Comparison of ENCODE assay signal across 1 cellular context in the genomic region with DNA sequence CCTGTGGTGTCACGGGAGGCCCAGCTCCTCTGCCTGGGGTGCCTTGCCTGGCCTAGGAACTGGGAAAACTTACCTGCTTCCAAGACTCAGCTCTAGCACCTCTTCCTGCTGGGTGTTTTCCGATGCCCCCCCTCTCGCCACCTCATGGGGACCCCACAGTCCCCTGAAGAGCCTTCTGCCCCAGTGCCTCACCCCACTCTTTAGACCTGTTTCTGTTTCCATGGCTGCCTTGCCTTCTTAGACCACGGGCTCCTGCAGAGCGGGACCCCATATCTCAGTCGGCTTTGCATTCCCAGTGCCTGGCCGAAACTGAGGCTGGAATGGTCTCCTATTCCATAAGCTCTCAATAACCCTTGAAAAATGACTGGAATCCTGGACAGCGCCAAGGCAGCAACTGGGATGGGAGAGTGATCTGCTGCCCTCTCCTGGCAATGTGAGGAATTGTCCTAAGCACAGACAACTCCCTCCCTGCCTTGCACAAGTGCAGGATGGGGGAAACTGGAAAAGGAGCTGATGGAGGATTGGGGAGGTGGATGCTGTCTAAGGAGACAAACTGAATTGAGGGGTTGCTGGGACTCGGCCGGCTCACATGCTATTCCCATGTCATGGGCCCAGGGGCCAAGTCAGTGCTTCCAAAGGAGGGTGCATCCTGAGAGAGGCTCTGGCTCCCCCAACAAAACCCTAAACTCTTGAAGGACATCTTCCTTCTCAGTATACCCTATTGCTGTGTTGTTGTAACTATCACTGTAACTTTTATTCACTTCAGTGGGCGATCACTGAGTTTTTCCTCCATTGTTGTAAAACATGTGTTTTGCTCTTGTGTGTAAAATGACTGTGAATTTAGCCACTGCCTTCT.
A peak's percentile ranks its signal among the peaks of the same experiment; 100 is the strongest.
TF ChIP-seq lines count a peak whose summit lies in the region.

No MANE protein-coding gene starts in this region.

TF ChIP-seq in K562, 482 proteins besides CTCF, POLR2A, EP300 and RAD21 (continued from another document):
- TF ChIP-seq, protein P1, sequence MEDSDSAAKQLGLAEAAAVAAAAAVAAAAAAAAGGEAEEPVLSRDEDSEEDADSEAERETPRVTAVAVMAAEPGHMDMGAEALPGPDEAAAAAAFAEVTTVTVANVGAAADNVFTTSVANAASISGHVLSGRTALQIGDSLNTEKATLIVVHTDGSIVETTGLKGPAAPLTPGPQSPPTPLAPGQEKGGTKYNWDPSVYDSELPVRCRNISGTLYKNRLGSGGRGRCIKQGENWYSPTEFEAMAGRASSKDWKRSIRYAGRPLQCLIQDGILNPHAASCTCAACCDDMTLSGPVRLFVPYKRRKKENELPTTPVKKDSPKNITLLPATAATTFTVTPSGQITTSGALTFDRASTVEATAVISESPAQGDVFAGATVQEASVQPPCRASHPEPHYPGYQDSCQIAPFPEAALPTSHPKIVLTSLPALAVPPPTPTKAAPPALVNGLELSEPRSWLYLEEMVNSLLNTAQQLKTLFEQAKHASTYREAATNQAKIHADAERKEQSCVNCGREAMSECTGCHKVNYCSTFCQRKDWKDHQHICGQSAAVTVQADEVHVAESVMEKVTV (CRISPR knock-in tag; IDR thresholded peaks at IDR 0.05), result 0 out of 2 replicates have a peak, but pooled peaks have one; percentile 26
- TF ChIP-seq, protein P2, sequence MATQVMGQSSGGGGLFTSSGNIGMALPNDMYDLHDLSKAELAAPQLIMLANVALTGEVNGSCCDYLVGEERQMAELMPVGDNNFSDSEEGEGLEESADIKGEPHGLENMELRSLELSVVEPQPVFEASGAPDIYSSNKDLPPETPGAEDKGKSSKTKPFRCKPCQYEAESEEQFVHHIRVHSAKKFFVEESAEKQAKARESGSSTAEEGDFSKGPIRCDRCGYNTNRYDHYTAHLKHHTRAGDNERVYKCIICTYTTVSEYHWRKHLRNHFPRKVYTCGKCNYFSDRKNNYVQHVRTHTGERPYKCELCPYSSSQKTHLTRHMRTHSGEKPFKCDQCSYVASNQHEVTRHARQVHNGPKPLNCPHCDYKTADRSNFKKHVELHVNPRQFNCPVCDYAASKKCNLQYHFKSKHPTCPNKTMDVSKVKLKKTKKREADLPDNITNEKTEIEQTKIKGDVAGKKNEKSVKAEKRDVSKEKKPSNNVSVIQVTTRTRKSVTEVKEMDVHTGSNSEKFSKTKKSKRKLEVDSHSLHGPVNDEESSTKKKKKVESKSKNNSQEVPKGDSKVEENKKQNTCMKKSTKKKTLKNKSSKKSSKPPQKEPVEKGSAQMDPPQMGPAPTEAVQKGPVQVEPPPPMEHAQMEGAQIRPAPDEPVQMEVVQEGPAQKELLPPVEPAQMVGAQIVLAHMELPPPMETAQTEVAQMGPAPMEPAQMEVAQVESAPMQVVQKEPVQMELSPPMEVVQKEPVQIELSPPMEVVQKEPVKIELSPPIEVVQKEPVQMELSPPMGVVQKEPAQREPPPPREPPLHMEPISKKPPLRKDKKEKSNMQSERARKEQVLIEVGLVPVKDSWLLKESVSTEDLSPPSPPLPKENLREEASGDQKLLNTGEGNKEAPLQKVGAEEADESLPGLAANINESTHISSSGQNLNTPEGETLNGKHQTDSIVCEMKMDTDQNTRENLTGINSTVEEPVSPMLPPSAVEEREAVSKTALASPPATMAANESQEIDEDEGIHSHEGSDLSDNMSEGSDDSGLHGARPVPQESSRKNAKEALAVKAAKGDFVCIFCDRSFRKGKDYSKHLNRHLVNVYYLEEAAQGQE (CRISPR knock-in tag; IDR thresholded peaks at IDR 0.05; ENCODE audit: low read depth), result peak; percentile 87
- TF ChIP-seq ZNF583 (CRISPR knock-in tag; IDR thresholded peaks at IDR 0.05) (no peak), SAFB2 (IDR thresholded peaks at IDR 0.05; ENCODE audit: borderline replicate concordance, low read depth, low read length, severe bottlenecking) (no peak), CXXC5 (CRISPR knock-in tag; IDR thresholded peaks at IDR 0.05) (no peak), SMC3 (conservative IDR thresholded peaks at IDR 0.05; ENCODE audit: insufficient read depth, low read depth, low read length) (peak; percentile 87), MIER1 (IDR thresholded peaks at IDR 0.05; ENCODE audit: low read depth) (peak; percentile 76; the same call in 1 of the 2 replicates), CTCFL (IDR thresholded peaks at IDR 0.05; ENCODE audit: borderline replicate concordance, insufficient read depth, low read depth, low read length, poor library complexity, severe bottlenecking) (peak; percentile 21), SRSF9 (IDR thresholded peaks at IDR 0.05; ENCODE audit: borderline replicate concordance, low read depth, low read length) (no peak), ID3 (CRISPR knock-in tag; IDR thresholded peaks at IDR 0.05) (no peak), ID3 (tag; IDR thresholded peaks at IDR 0.05) (no peak), KLF16 (IDR thresholded peaks at IDR 0.05) (0 out of 2 replicates have a peak, but pooled peaks have one; percentile 34), ARID2 (IDR thresholded peaks at IDR 0.05) (peak; percentile 54; the same call in 1 of the 2 replicates), KAT2B (IDR thresholded peaks at IDR 0.05; ENCODE audit: low read depth, low read length) (no peak), NEUROD1 (IDR thresholded peaks at IDR 0.05; ENCODE audit: borderline replicate concordance, low read depth, low read length, partially characterized antibody) (peak; percentile 15), XRCC5 (IDR thresholded peaks at IDR 0.05; ENCODE audit: low read depth, low read length) (peak; percentile 69; the same call in 1 of the 2 replicates), RCOR1 (IDR thresholded peaks at IDR 0.05; ENCODE audit: borderline replicate concordance in 1 of 2, low read depth in 2 of 2, low read length in 2 of 2) (0 out of 4 replicates have a peak, but pooled peaks of 1 of the 2 experiments have one; percentile 32), MAZ (CRISPR knock-in tag; conservative IDR thresholded peaks at IDR 0.05 in 1 of 2, IDR thresholded peaks at IDR 0.05 in 1 of 2) (0 out of 4 replicates have a peak, but pooled peaks of 1 of the 2 experiments have one; percentile 19), STAG1 (CRISPR knock-in tag; IDR thresholded peaks at IDR 0.05; ENCODE audit: borderline replicate concordance) (peak; percentile 41; the same call in 1 of the 2 replicates), CC2D1A (IDR thresholded peaks at IDR 0.05) (0 out of 2 replicates have a peak, but pooled peaks have one; percentile 24), SIRT6 (IDR thresholded peaks at IDR 0.05; ENCODE audit: low read depth, low read length) (no peak), RHOXF2B (CRISPR knock-in tag; conservative IDR thresholded peaks at IDR 0.05) (0 out of 2 replicates have a peak, but pooled peaks have one; percentile 46), POLR2G (IDR thresholded peaks at IDR 0.05; ENCODE audit: low read depth, low read length) (0 out of 2 replicates have a peak, but pooled peaks have one; percentile 15)
- TF ChIP-seq, protein P3, sequence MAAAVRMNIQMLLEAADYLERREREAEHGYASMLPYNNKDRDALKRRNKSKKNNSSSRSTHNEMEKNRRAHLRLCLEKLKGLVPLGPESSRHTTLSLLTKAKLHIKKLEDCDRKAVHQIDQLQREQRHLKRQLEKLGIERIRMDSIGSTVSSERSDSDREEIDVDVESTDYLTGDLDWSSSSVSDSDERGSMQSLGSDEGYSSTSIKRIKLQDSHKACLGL (CRISPR knock-in tag; IDR thresholded peaks at IDR 0.05; ENCODE audit: borderline replicate concordance, poor library complexity, severe bottlenecking), result no peak
